Comparison of ENCODE assay signal across 20 cellular contexts in genomic region chr22:44888491-44888941, GRCh38.
A peak's percentile ranks its signal among the peaks of the same experiment; 100 is the strongest.
DNase-seq lines count a peak whose midpoint lies in the region; ATAC-seq, FAIRE-seq and TF ChIP-seq lines count a peak whose summit lies in the region.
"Had no signal": no experiment of that assay in that cellular context is flagged by ENCODE, and none has a peak within 500 bp of the region (broad histone marks: within the 10 kb centered on the region; RNA-seq: fewer than 3 reads in every experiment).

No MANE protein-coding gene starts in this region.

- TF ChIP-seq CTCF in WTC11 (IDR thresholded peaks at IDR 0.05) (no peak), kidney (IDR thresholded peaks at IDR 0.05; ENCODE audit: borderline replicate concordance, extremely low read depth, insufficient read depth) (no peak), omental fat pad (IDR thresholded peaks at IDR 0.05) (no peak)

- H3K18ac ChIP-seq in neuronal stem cell (ENCODE audit: low read length), result no peak overlapping the region

- no peak overlapping the region for H2BK12ac ChIP-seq in neuronal stem cell (ENCODE audit: low read length)

- CTCF ChIA-PET in WTC11 (lab: Charles Lee), result interaction anchor here (0.6 to 1.3 kb wide), 4 partner anchors 48 to 208 kb away, joined by 3 to 4 read pairs (median 4); no protein-coding TSS in a partner anchor

- H3K36me3 ChIP-seq in kidney (ENCODE audit: control insufficient read depth in 1 of 2, insufficient read depth in 2 of 2, low read length in 2 of 2) (no peaks in the 10 kb centered on the region), neuronal stem cell (replicated peaks in 1 of 2; ENCODE audit: control insufficient read depth in 2 of 2, insufficient read depth in 2 of 2, low read length in 2 of 2) (peaks cover 54 to 95% of the 10 kb centered on the region in 2 donors)
- H3K36me3 ChIP-seq: SJSA1 had no signal

- POLR2A ChIA-PET in WTC11 (lab: Charles Lee), result no interaction called here

- H3K4me1 ChIP-seq in kidney (ENCODE audit: control insufficient read depth in 1 of 2, insufficient read depth in 1 of 2, low read depth in 1 of 2, low read length in 2 of 2) (no peaks in the 10 kb centered on the region), neuronal stem cell (ENCODE audit: control insufficient read depth in 2 of 2, insufficient read depth in 1 of 2, low read depth in 1 of 2, low read length in 2 of 2) (peaks cover 0 to 2% of the 10 kb centered on the region in 2 donors)
- H3K4me1 ChIP-seq: A549, Caco-2, SJSA1 had no signal

- H4K91ac ChIP-seq in neuronal stem cell (ENCODE audit: low read depth, low read length, poor library complexity), result peak overlapping the region; percentile 22

- no CpG with 5 or more reads among the region's 10 CpGs for WGBS in neuronal stem cell (ENCODE audit: extremely low coverage in 2 of 2, insufficient read length in 2 of 2, insufficient replicate concordance in 1 of 2), 2 donors

- H3K4me3 Mint-ChIP-seq in WTC11, result no peak overlapping the region
- H3K4me3 Mint-ChIP-seq: CD4-positive, alpha-beta T cell had no signal

- intact Hi-C loops in kidney (cut with DNase I), result no loop called here

- H3K9ac ChIP-seq in kidney (ENCODE audit: low read length in 2 of 2) (no peak overlapping the region), neuronal stem cell (ENCODE audit: low read depth, low read length, poor library complexity) (peak overlapping the region; percentile 38)
- H3K9ac ChIP-seq: KMS-11 had no signal

- H2AFZ ChIP-seq in neuronal stem cell (ENCODE audit: low read length), result no peak overlapping the region

- no peak overlapping the region for H4K8ac ChIP-seq in neuronal stem cell (ENCODE audit: low read depth, low read length)

- H2AK5ac ChIP-seq in neuronal stem cell (ENCODE audit: low read depth, low read length), result no peak overlapping the region

- no peak overlapping the region for H3K4me2 ChIP-seq in neuronal stem cell (ENCODE audit: insufficient read depth, low read length, poor library complexity, severe bottlenecking)
- H3K4me2 ChIP-seq: A549, KMS-11 had no signal

- H3K14ac ChIP-seq in neuronal stem cell (ENCODE audit: low read length), result no peak overlapping the region

- peaks cover 12% of the 10 kb centered on the region for H3K4me1 Mint-ChIP-seq in WTC11

- ATAC-seq in WTC11, result peak; percentile 78
- no peak for ATAC-seq in HG02973 (IDR thresholded peaks at IDR 0.05; ENCODE audit: unreplicated experiment)
- no peak for ATAC-seq in omental fat pad (ENCODE audit: low FRiP score)
- ATAC-seq: A549 had no signal

- no peaks in the 10 kb centered on the region for H3K9me3 ChIP-seq in kidney (ENCODE audit: control insufficient read depth in 1 of 2, low read length in 2 of 2)
- H3K9me3 ChIP-seq in neuronal stem cell (replicated peaks in 1 of 2; ENCODE audit: control insufficient read depth in 2 of 2, insufficient read depth in 1 of 2, low read depth in 1 of 2, low read length in 2 of 2), result peaks cover 0 to 6% of the 10 kb centered on the region in 2 donors
- H3K9me3 ChIP-seq: A549, Caco-2, SJSA1 had no signal

- no peaks in the 10 kb centered on the region; the same call in 1 of the 2 replicates for H3K27me3 Mint-ChIP-seq in WTC11 (ENCODE audit: low read depth)
- H3K27me3 Mint-ChIP-seq: CD4-positive, alpha-beta T cell had no signal

- H3K79me1 ChIP-seq in neuronal stem cell (ENCODE audit: low read depth, low read length), result peaks cover 15% of the 10 kb centered on the region

- no peak overlapping the region for H2BK120ac ChIP-seq in neuronal stem cell (ENCODE audit: low read depth, low read length)

- no peak overlapping the region for H3K27ac ChIP-seq in kidney (ENCODE audit: low read depth in 2 of 2, low read length in 2 of 2)
- no peak overlapping the region for H3K27ac ChIP-seq in neuronal stem cell (replicated peaks; ENCODE audit: low read length)
- H3K27ac ChIP-seq: A549, KMS-11, SJSA1 had no signal

- H3K36me3 Mint-ChIP-seq in WTC11, result peaks cover 33% of the 10 kb centered on the region

- H3K27me3 ChIP-seq in neuronal stem cell (ENCODE audit: control insufficient read depth in 3 of 3, insufficient read depth in 3 of 3, low read depth in 1 of 3, low read length in 3 of 3), result no peaks in the 10 kb centered on the region
- H3K27me3 ChIP-seq: SJSA1 had no signal

- no peak overlapping the region for H3K23ac ChIP-seq in neuronal stem cell (ENCODE audit: low read depth, low read length, poor library complexity)

- H3K9me3 Mint-ChIP-seq in WTC11, result no peaks in the 10 kb centered on the region
- H3K9me3 Mint-ChIP-seq: CD4-positive, alpha-beta T cell had no signal

- H2BK15ac ChIP-seq in neuronal stem cell (ENCODE audit: low read length), result no peak overlapping the region

- DNase-seq in GM03348 (ENCODE audit: low spot score) (peak; percentile 13), WTC11 (ENCODE audit: low spot score) (peak; percentile 57), kidney (peak; percentile 52), neuronal stem cell (ENCODE audit: low spot score) (no peak), NCI-H1436 treated with DMSO at 0.1 percent for 48 hours (lab: John Stamatoyannopoulos, UW) (no peak), omental fat pad (ENCODE audit: low spot score) (no peak), NCI-H1048 (lab: John Stamatoyannopoulos, UW) (no peak)
- DNase-seq: GOT3, MV-4-11, NCI-H1417, NCI-H1930, NCI-H345, NCI-H524 treated with DMSO at 0.1 percent for 48 hours had no signal

- H2BK5ac ChIP-seq in neuronal stem cell (ENCODE audit: low read length), result no peak overlapping the region

- FAIRE-seq in kidney (lab: Jason Lieb, UNC), result no peak
- FAIRE-seq: A549, GM12891 had no signal

- no peak overlapping the region for H3K4ac ChIP-seq in neuronal stem cell (ENCODE audit: low read length)

- H3K4me3 ChIP-seq in kidney (ENCODE audit: low read length in 2 of 2) (no peak overlapping the region), neuronal stem cell (ENCODE audit: low read length in 2 of 2) (no peak overlapping the region)
- H3K4me3 ChIP-seq: A549, SJSA1 had no signal

- no peak overlapping the region for H3K27ac Mint-ChIP-seq in WTC11
- H3K27ac Mint-ChIP-seq: CD4-positive, alpha-beta T cell had no signal

TF ChIP-seq in WTC11, 78 proteins besides CTCF, POLR2A, EP300 and RAD21:
- TF ChIP-seq, protein P1, sequence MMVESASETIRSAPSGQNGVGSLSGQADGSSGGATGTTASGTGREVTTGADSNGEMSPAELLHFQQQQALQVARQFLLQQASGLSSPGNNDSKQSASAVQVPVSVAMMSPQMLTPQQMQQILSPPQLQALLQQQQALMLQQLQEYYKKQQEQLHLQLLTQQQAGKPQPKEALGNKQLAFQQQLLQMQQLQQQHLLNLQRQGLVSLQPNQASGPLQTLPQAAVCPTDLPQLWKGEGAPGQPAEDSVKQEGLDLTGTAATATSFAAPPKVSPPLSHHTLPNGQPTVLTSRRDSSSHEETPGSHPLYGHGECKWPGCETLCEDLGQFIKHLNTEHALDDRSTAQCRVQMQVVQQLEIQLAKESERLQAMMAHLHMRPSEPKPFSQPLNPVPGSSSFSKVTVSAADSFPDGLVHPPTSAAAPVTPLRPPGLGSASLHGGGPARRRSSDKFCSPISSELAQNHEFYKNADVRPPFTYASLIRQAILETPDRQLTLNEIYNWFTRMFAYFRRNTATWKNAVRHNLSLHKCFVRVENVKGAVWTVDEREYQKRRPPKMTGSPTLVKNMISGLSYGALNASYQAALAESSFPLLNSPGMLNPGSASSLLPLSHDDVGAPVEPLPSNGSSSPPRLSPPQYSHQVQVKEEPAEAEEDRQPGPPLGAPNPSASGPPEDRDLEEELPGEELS (CRISPR knock-in tag; IDR thresholded peaks at IDR 0.05), result 0 out of 2 replicates have a peak, but pooled peaks have one; percentile 33
- 0 out of 2 replicates have a peak, but pooled peaks have one; percentile 53 for TF ChIP-seq ZNF232 (CRISPR knock-in tag; IDR thresholded peaks at IDR 0.05)
- TF ChIP-seq, protein P2, sequence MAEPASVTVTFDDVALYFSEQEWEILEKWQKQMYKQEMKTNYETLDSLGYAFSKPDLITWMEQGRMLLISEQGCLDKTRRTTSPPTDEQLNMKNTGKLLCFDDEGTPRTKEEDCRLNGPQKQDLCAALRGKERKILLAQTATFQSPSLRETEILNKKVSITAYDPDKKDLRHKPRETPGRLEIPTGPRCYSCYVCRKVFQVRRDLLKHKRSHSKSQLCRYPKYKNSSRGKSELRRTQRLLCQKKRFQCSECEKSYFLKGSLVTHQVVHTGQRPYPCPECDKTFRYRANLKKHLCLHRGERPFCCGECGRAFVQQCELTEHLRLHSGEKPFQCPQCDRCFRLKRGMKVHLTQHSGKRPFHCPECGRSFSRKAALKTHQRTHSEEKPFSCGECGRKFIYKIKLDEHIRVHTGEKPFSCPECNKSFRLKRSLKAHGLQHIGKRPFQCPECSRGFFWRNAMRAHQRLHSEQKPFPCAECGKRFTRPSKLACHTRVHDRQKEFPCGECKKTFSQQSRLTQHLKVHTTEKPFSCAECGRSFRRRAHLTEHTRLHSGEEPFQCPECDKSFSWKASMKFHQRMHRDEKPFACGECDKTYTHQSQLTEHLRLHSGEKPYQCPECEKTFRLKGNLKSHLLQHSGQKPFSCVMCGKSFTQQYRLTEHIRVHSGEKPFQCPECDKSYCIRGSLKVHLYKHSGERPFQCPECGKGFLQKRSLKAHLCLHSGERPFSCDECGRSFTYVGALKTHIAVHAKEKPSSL (CRISPR knock-in tag; conservative IDR thresholded peaks at IDR 0.05), result no peak
- no peak for TF ChIP-seq NFYB (CRISPR knock-in tag; conservative IDR thresholded peaks at IDR 0.05; ENCODE audit: low read depth)
- no peak for TF ChIP-seq RORB (CRISPR knock-in tag; IDR thresholded peaks at IDR 0.05)
- 0 out of 2 replicates have a peak, but pooled peaks have one; percentile 4 for TF ChIP-seq CBFB (CRISPR knock-in tag; IDR thresholded peaks at IDR 0.05; ENCODE audit: low read depth)

Comparison
In these comparisons a context has a peak if more than half of its experiments do, and no peak if none do; other contexts are left out.
1. DNase-seq: peak in GM03348 (single experiment), WTC11 (single experiment) and kidney (single experiment); none in neuronal stem cell (single experiment), NCI-H1436 treated with DMSO at 0.1 percent for 48 hours (single experiment), omental fat pad (single experiment) and NCI-H1048 (single experiment).